Comparison of ENCODE assay signal across 9 cellular contexts in the genomic region with DNA sequence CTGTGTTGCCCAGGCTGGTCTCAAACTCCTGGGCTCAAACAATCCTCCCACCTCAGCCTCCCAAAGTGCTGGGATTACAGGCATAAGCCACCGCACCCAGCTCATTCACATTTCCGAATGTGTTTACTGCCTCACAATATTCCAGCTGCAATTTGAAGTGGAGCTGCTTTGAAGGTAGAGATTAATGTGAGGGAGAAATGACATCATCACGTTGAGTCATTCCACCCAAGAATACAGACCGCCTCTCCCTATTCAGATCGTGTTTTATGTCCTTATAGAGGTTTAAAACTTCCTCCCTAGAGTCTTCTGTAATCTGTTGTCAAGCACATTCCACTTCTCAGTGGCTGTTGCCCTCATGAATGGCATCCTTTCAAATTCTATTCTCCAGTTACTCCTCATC.
DNase-seq lines count a peak whose midpoint lies in the region; ATAC-seq and TF ChIP-seq lines count a peak whose summit lies in the region.
"Had no signal": no experiment of that assay in that cellular context is flagged by ENCODE, and none has a peak within 500 bp of the region (broad histone marks: within the 10 kb centered on the region; RNA-seq: fewer than 3 reads in every experiment).

No MANE protein-coding gene starts in this region.

- H3K27ac ChIP-seq in foreskin keratinocyte (no peak overlapping the region), uterus (peak overlapping the region; percentile 63 to 66)

- H3K36me3 Mint-ChIP-seq in activated naive CD4-positive, alpha-beta T cell treated with anti-CD3 and anti-CD28 coated beads, Interleukin-2, amount 50 U/mL, for 24 hours, result peaks cover 42% of the 10 kb centered on the region
- H3K36me3 Mint-ChIP-seq in WTC11, result peaks cover 27% of the 10 kb centered on the region

- H3K27me3 ChIP-seq in foreskin keratinocyte (no peaks in the 10 kb centered on the region), uterus (no peaks in the 10 kb centered on the region)

- POLR2A ChIA-PET in WTC11 (lab: Charles Lee), result interaction anchor here (0.6 to 0.9 kb wide), 2 partner anchors 89 to 185 kb away, joined by 3 read pairs; no protein-coding TSS in a partner anchor

- TF ChIP-seq CTCF in WTC11 (IDR thresholded peaks at IDR 0.05) (no peak), foreskin keratinocyte (conservative IDR thresholded peaks at IDR 0.05) (no peak), uterus (IDR thresholded peaks at IDR 0.05) (no peak), GM13976 (IDR thresholded peaks at IDR 0.05; ENCODE audit: borderline replicate concordance, control extremely low read depth, extremely low read depth, insufficient read depth, missing control alignments) (no peak)

- intact Hi-C loops in uterus (cut with DNase I; ENCODE audit: low total_unique reads), result no loop called here

- no peaks in the 10 kb centered on the region for H3K27me3 Mint-ChIP-seq in activated naive CD4-positive, alpha-beta T cell treated with anti-CD3 and anti-CD28 coated beads, Interleukin-2, amount 50 U/mL, for 24 hours
- peaks cover 3% of the 10 kb centered on the region; the same call in 1 of the 2 replicates for H3K27me3 Mint-ChIP-seq in WTC11 (ENCODE audit: low read depth)

- DNase-seq in activated naive CD4-positive, alpha-beta T cell treated with Interleukin-2 at 50 U/mL for 16 hours, result no peak
- DNase-seq in WTC11 (ENCODE audit: low spot score) (no peak), foreskin keratinocyte (peak; percentile 69 to 88), uterus (peak in 1 of 2 donors; percentile 43), GM13976 (ENCODE audit: low spot score) (no peak)
- DNase-seq: C1 segment of cervical spinal cord had no signal

- peak overlapping the region; percentile 99 for H3K27ac Mint-ChIP-seq in activated naive CD4-positive, alpha-beta T cell treated with anti-CD3 and anti-CD28 coated beads, Interleukin-2, amount 50 U/mL, for 24 hours
- H3K27ac Mint-ChIP-seq in WTC11, result peak overlapping the region; percentile 79

- H3K9me3 Mint-ChIP-seq in activated naive CD4-positive, alpha-beta T cell treated with anti-CD3 and anti-CD28 coated beads, Interleukin-2, amount 50 U/mL, for 24 hours, result peaks cover 15% of the 10 kb centered on the region
- H3K9me3 Mint-ChIP-seq in WTC11, result peaks cover 24% of the 10 kb centered on the region

- H3K4me1 Mint-ChIP-seq in activated naive CD4-positive, alpha-beta T cell treated with anti-CD3 and anti-CD28 coated beads, Interleukin-2, amount 50 U/mL, for 24 hours, result peaks cover 71% of the 10 kb centered on the region
- peaks cover 30% of the 10 kb centered on the region for H3K4me1 Mint-ChIP-seq in WTC11

- peak in 1 of 2 donors; percentile 34 for TF ChIP-seq POLR2A in uterus (IDR thresholded peaks at IDR 0.05)

- no peaks in the 10 kb centered on the region for H3K36me3 ChIP-seq in uterus

- H3K4me3 ChIP-seq in uterus, result no peak overlapping the region

- H3K4me1 ChIP-seq in foreskin keratinocyte (no peaks in the 10 kb centered on the region), uterus (no peaks in the 10 kb centered on the region)

- peak; percentile 35 for ATAC-seq in WTC11
- peak; percentile 73 for ATAC-seq in foreskin keratinocyte
- ATAC-seq in GM18870 (IDR thresholded peaks at IDR 0.05; ENCODE audit: unreplicated experiment), result no peak
- ATAC-seq in HG03521 (IDR thresholded peaks at IDR 0.05; ENCODE audit: unreplicated experiment), result no peak

- H3K9me3 ChIP-seq in uterus, result peaks cover under 1 to 20% of the 10 kb centered on the region in 2 donors

- in situ Hi-C loops in GM13976 (cut with MboI; ENCODE audit: low sequenced_read_pairs, unreplicated experiment), result no loop called here

- H3K4me3 Mint-ChIP-seq in activated naive CD4-positive, alpha-beta T cell treated with anti-CD3 and anti-CD28 coated beads, Interleukin-2, amount 50 U/mL, for 24 hours, result peak overlapping the region; percentile 67
- no peak overlapping the region for H3K4me3 Mint-ChIP-seq in WTC11

- CTCF ChIA-PET in WTC11 (lab: Charles Lee), result interaction anchor here (0.6 to 0.7 kb wide), 3 partner anchors 22 to 749 kb away, joined by 3 to 4 read pairs (median 3); no protein-coding TSS in a partner anchor

TF ChIP-seq in WTC11, 78 proteins besides CTCF, POLR2A, EP300 and RAD21:
- TF ChIP-seq ATF1 (CRISPR knock-in tag; IDR thresholded peaks at IDR 0.05) (no peak), E2F1 (CRISPR knock-in tag; IDR thresholded peaks at IDR 0.05) (no peak), ESRRA (CRISPR knock-in tag; IDR thresholded peaks at IDR 0.05; ENCODE audit: borderline replicate concordance) (no peak), CREB1 (CRISPR knock-in tag; IDR thresholded peaks at IDR 0.05) (no peak), ZNF423 (CRISPR knock-in tag; IDR thresholded peaks at IDR 0.05) (no peak), TP53 (CRISPR knock-in tag; IDR thresholded peaks at IDR 0.05) (no peak)
- TF ChIP-seq, protein P1, sequence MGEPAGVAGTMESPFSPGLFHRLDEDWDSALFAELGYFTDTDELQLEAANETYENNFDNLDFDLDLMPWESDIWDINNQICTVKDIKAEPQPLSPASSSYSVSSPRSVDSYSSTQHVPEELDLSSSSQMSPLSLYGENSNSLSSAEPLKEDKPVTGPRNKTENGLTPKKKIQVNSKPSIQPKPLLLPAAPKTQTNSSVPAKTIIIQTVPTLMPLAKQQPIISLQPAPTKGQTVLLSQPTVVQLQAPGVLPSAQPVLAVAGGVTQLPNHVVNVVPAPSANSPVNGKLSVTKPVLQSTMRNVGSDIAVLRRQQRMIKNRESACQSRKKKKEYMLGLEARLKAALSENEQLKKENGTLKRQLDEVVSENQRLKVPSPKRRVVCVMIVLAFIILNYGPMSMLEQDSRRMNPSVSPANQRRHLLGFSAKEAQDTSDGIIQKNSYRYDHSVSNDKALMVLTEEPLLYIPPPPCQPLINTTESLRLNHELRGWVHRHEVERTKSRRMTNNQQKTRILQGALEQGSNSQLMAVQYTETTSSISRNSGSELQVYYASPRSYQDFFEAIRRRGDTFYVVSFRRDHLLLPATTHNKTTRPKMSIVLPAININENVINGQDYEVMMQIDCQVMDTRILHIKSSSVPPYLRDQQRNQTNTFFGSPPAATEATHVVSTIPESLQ (CRISPR knock-in tag; IDR thresholded peaks at IDR 0.05), result no peak

Comparison
In these comparisons a context has a peak if more than half of its experiments do, and no peak if none do; other contexts are left out.
1. DNase-seq: peak in foreskin keratinocyte (2 of 2); none in activated naive CD4-positive, alpha-beta T cell treated with Interleukin-2 at 50 U/mL for 16 hours (single experiment), WTC11 (single experiment) and GM13976 (single experiment).
2. ATAC-seq: peak in WTC11 (single experiment) and foreskin keratinocyte (single experiment); none in GM18870 (single experiment) and HG03521 (single experiment).